1 cellular context compared by ENCODE assay signal in genomic region chr16:70711211-70711978, GRCh38.
TF ChIP-seq lines count a peak whose summit lies in the region.

No MANE protein-coding gene starts in this region.

TF ChIP-seq in HepG2, 621 proteins besides CTCF, POLR2A, EP300 and RAD21 (continued from another document and continues in another):
- TF ChIP-seq SNAPC4 (CRISPR knock-in tag; IDR thresholded peaks at IDR 0.05) (no peak), KLF6 (CRISPR knock-in tag; IDR thresholded peaks at IDR 0.05) (peak; percentile 63; the same call in 1 of the 2 replicates), MLLT10 (CRISPR knock-in tag; IDR thresholded peaks at IDR 0.05) (no peak), ZNF652 (CRISPR knock-in tag; IDR thresholded peaks at IDR 0.05; ENCODE audit: borderline replicate concordance, low read depth) (peak; percentile 56; the same call in 1 of the 2 replicates), GMEB1 (CRISPR knock-in tag; IDR thresholded peaks at IDR 0.05; ENCODE audit: borderline replicate concordance) (no peak), MLX (CRISPR knock-in tag; IDR thresholded peaks at IDR 0.05) (peak; percentile 76), MAZ (IDR thresholded peaks at IDR 0.05; ENCODE audit: borderline replicate concordance, low read depth, low read length) (0 out of 2 replicates have a peak, but pooled peaks have one; percentile 8), MAZ (CRISPR knock-in tag; IDR thresholded peaks at IDR 0.05; ENCODE audit: low read depth) (peak; percentile 78; the same call in 1 of the 2 replicates), ZNF230 (CRISPR knock-in tag; IDR thresholded peaks at IDR 0.05) (0 out of 2 replicates have a peak, but pooled peaks have one; percentile 61), HNF4G (IDR thresholded peaks at IDR 0.05; ENCODE audit: borderline replicate concordance, low read depth, low read length) (peak; percentile 39; the same call in 1 of the 2 replicates), HNF4G (CRISPR knock-in tag; IDR thresholded peaks at IDR 0.05; ENCODE audit: borderline replicate concordance, low read depth) (peak; percentile 54; the same call in 1 of the 2 replicates), ZNF335 (CRISPR knock-in tag; IDR thresholded peaks at IDR 0.05) (peak; percentile 82; the same call in 1 of the 2 replicates), FOXO4 (CRISPR knock-in tag; conservative IDR thresholded peaks at IDR 0.05) (peak; percentile 83; the same call in 1 of the 2 replicates), ZBTB37 (CRISPR knock-in tag; IDR thresholded peaks at IDR 0.05) (no peak), ZBTB44 (CRISPR knock-in tag; IDR thresholded peaks at IDR 0.05) (no peak), CBX1 (IDR thresholded peaks at IDR 0.05; ENCODE audit: low read depth) (peak; percentile 73), KAT7 (CRISPR knock-in tag; IDR thresholded peaks at IDR 0.05; ENCODE audit: borderline replicate concordance) (peak; percentile 72; the same call in 1 of the 2 replicates), MXD3 (CRISPR knock-in tag; IDR thresholded peaks at IDR 0.05) (peak; percentile 49; the same call in 1 of the 2 replicates), ZKSCAN5 (CRISPR knock-in tag; IDR thresholded peaks at IDR 0.05) (no peak), TBX3 (IDR thresholded peaks at IDR 0.05; ENCODE audit: borderline replicate concordance) (0 out of 2 replicates have a peak, but pooled peaks have one; percentile 8), NR3C1 (CRISPR knock-in tag; IDR thresholded peaks at IDR 0.05) (no peak), HNRNPK (IDR thresholded peaks at IDR 0.05; ENCODE audit: low read depth, low read length, poor library complexity, severe bottlenecking) (no peak), ZNF549 (CRISPR knock-in tag; IDR thresholded peaks at IDR 0.05) (0 out of 2 replicates have a peak, but pooled peaks have one; percentile 32), AKAP8 (CRISPR knock-in tag; IDR thresholded peaks at IDR 0.05) (0 out of 2 replicates have a peak, but pooled peaks have one; percentile 74), ZNF879 (CRISPR knock-in tag; IDR thresholded peaks at IDR 0.05) (no peak), ZNF574 (CRISPR knock-in tag; IDR thresholded peaks at IDR 0.05) (peak; percentile 88), CREBL2 (CRISPR knock-in tag; IDR thresholded peaks at IDR 0.05; ENCODE audit: borderline replicate concordance) (no peak), ZNF772 (CRISPR knock-in tag; IDR thresholded peaks at IDR 0.05) (peak; percentile 76), ZNF713 (CRISPR knock-in tag; IDR thresholded peaks at IDR 0.05) (0 out of 2 replicates have a peak, but pooled peaks have one; percentile 34), ZNF615 (CRISPR knock-in tag; IDR thresholded peaks at IDR 0.05; ENCODE audit: borderline replicate concordance) (no peak), HNRNPLL (IDR thresholded peaks at IDR 0.05; ENCODE audit: low read depth, low read length, poor library complexity, severe bottlenecking) (peak; percentile 47), ZBTB4 (CRISPR knock-in tag; IDR thresholded peaks at IDR 0.05; ENCODE audit: borderline replicate concordance) (peak; percentile 61; the same call in 1 of the 2 replicates), ZNF556 (CRISPR knock-in tag; IDR thresholded peaks at IDR 0.05; ENCODE audit: borderline replicate concordance) (peak; percentile 80; the same call in 1 of the 2 replicates), SMAD1 (CRISPR knock-in tag; IDR thresholded peaks at IDR 0.05; ENCODE audit: borderline replicate concordance, low read depth) (peak; percentile 84; the same call in 1 of the 2 replicates), PRMT3 (CRISPR knock-in tag; IDR thresholded peaks at IDR 0.05; ENCODE audit: borderline replicate concordance, low read depth) (peak; percentile 77; the same call in 1 of the 2 replicates), NR2F1 (CRISPR knock-in tag; IDR thresholded peaks at IDR 0.05) (peak; percentile 53 to 71; a peak in 2 of 4 replicates), CREB3 (CRISPR knock-in tag; IDR thresholded peaks at IDR 0.05) (no peak), ZBTB8A (CRISPR knock-in tag; IDR thresholded peaks at IDR 0.05; ENCODE audit: borderline replicate concordance, low read depth) (no peak)
